Comparison of ENCODE assay signal across 15 cellular contexts in genomic region chr7:33495207-33495606, GRCh38.
DNase-seq lines count a peak whose midpoint lies in the region; ATAC-seq and TF ChIP-seq lines count a peak whose summit lies in the region.
"Had no signal": no experiment of that assay in that cellular context is flagged by ENCODE, and none has a peak within 500 bp of the region (broad histone marks: within the 10 kb centered on the region; RNA-seq: fewer than 3 reads in every experiment).

No MANE protein-coding gene starts in this region.

- TF ChIP-seq CTCF in cardiac muscle cell (IDR thresholded peaks at IDR 0.05; ENCODE audit: low read depth, low read length) (no peak), left ventricle myocardium inferior (IDR thresholded peaks at IDR 0.05; ENCODE audit: borderline replicate concordance) (no peak), cardiac fibroblast (IDR thresholded peaks at IDR 0.05; ENCODE audit: low read depth, low read length) (no peak), kidney epithelial cell (IDR thresholded peaks at IDR 0.05; ENCODE audit: insufficient read depth, low read length, poor library complexity, severe bottlenecking) (no peak), lower lobe of right lung (IDR thresholded peaks at IDR 0.05) (no peak)

- H3K4me3 ChIP-seq in cardiac muscle cell (no peak overlapping the region), left ventricle myocardium inferior (no peak overlapping the region), cardiac fibroblast (replicated peaks in 1 of 2; ENCODE audit: low read depth in 2 of 2, low read length in 2 of 2) (no peak overlapping the region), kidney epithelial cell (ENCODE audit: low read depth, low read length) (no peak overlapping the region), lower lobe of right lung (no peak overlapping the region)
- H3K4me3 ChIP-seq: esophagus muscularis mucosa, SK-N-MC had no signal

- peaks cover 16% of the 10 kb centered on the region for H3K4me1 ChIP-seq in cardiac muscle cell (ENCODE audit: low read depth)
- peaks cover 10% of the 10 kb centered on the region for H3K4me1 ChIP-seq in left ventricle myocardium inferior
- H3K4me1 ChIP-seq in lower lobe of right lung = no peaks in the 10 kb centered on the region
- H3K4me1 ChIP-seq: esophagus muscularis mucosa had no signal

- H3K27me3 ChIP-seq in cardiac muscle cell (no peaks in the 10 kb centered on the region), left ventricle myocardium inferior (ENCODE audit: low read depth) (no peaks in the 10 kb centered on the region), kidney epithelial cell (ENCODE audit: control insufficient read depth, insufficient read depth, low read length) (no peaks in the 10 kb centered on the region), lower lobe of right lung (ENCODE audit: low read depth) (no peaks in the 10 kb centered on the region)
- H3K27me3 ChIP-seq: esophagus muscularis mucosa had no signal

- intact Hi-C loops in left ventricle myocardium inferior (cut with micrococcal nuclease) (no loop called here), lower lobe of right lung (cut with DNase I) (no loop called here)

- no peaks in the 10 kb centered on the region for H3K9me3 ChIP-seq in cardiac muscle cell (ENCODE audit: low read depth)
- no peaks in the 10 kb centered on the region for H3K9me3 ChIP-seq in left ventricle myocardium inferior (replicated peaks)
- no peaks in the 10 kb centered on the region for H3K9me3 ChIP-seq in lower lobe of right lung
- H3K9me3 ChIP-seq: esophagus muscularis mucosa had no signal

- DNase-seq in cardiac muscle cell (ENCODE audit: low read depth in 1 of 2, low spot score in 1 of 2) = peak; percentile 7 to 20
- DNase-seq in left ventricle myocardium inferior = no peak
- peak; percentile 23 to 53 for DNase-seq in cardiac fibroblast (ENCODE audit: low read depth in 2 of 2)
- peak; percentile 31 for DNase-seq in kidney epithelial cell (ENCODE audit: low read depth)
- no peak for DNase-seq in NCI-H128 (lab: John Stamatoyannopoulos, UW; ENCODE audit: unreplicated experiment)
- no peak for DNase-seq in cortex of kidney (lab: John Stamatoyannopoulos, UW)
- DNase-seq in lower lobe of right lung = no peak
- DNase-seq in NCI-H82 (lab: John Stamatoyannopoulos, UW) = no peak
- DNase-seq: activated CD4-positive, CD25-positive, alpha-beta regulatory T cell treated with anti-CD3 and anti-CD28 coated beads, Interleukin-2, amount 50 U/mL, for 72 hours; activated T-cell treated with anti-CD3 and anti-CD28 coated beads, Interleukin-2, amount 50 U/mL, for 72 hours; DMS53; NCI-H2029; stimulated activated CD4-positive, alpha-beta T cell treated with anti-CD3 and anti-CD28 coated beads, Interleukin-12 subunit alpha, Interleukin-12 subunit beta, amount 100 ng/mL, for 4 hours had no signal

- no peak for ATAC-seq in lower lobe of right lung
- ATAC-seq: activated T-cell treated with anti-CD3 and anti-CD28 coated beads, Interleukin-2, amount 50 U/mL, for 72 hours had no signal

- no peaks in the 10 kb centered on the region for H3K36me3 ChIP-seq in cardiac muscle cell
- H3K36me3 ChIP-seq in left ventricle myocardium inferior = no peaks in the 10 kb centered on the region
- no peaks in the 10 kb centered on the region for H3K36me3 ChIP-seq in kidney epithelial cell (ENCODE audit: control insufficient read depth, insufficient read depth, low read length)
- H3K36me3 ChIP-seq in lower lobe of right lung = no peaks in the 10 kb centered on the region
- H3K36me3 ChIP-seq: esophagus muscularis mucosa had no signal

- peak overlapping the region; percentile 35 for H3K27ac ChIP-seq in cardiac muscle cell
- no peak overlapping the region for H3K27ac ChIP-seq in left ventricle myocardium inferior (replicated peaks)
- no peak overlapping the region for H3K27ac ChIP-seq in lower lobe of right lung
- H3K27ac ChIP-seq: esophagus muscularis mucosa had no signal

Comparison
In these comparisons a context has a peak if more than half of its experiments do, and no peak if none do; other contexts are left out.
1. DNase-seq: peak in cardiac muscle cell (2 of 2), cardiac fibroblast (2 of 2) and kidney epithelial cell (single experiment); none in left ventricle myocardium inferior (single experiment), NCI-H128 (single experiment), cortex of kidney (single experiment), lower lobe of right lung (single experiment) and NCI-H82 (single experiment).